In genomic region chr10:68073631-68074403, GRCh38 we compare ENCODE assay signal across 8 cellular contexts. TPM values are rescaled to one million over a fixed set of nuclear protein-coding genes. Genes with fewer than 3 reads are reported as not detected.
DNase-seq lines count a peak whose midpoint lies in the region; ATAC-seq, FAIRE-seq and TF ChIP-seq lines count a peak whose summit lies in the region.

No MANE protein-coding gene starts in this region.

- POLR2A ChIA-PET in A673 (lab: Charles Lee; ENCODE audit: low non-redundant PET), result no interaction called here

- H3K4me3 ChIP-seq in A673 (ENCODE audit: low read depth, low read length, poor library complexity, severe bottlenecking) (peak overlapping the region; percentile 100), iPS-15b (ENCODE audit: low read depth, low read length) (peak overlapping the region; percentile 92)

- no peak for ATAC-seq in activated naive CD4-positive, alpha-beta T cell treated with anti-CD3 and anti-CD28 coated beads, Interleukin-2, amount 50 U/mL, for 72 hours
- ATAC-seq in stimulated activated memory B cell treated with anti-CD40 and anti-IgM and Interleukin-4, amounts not matched to agents 10 μg/mL and 1 μg/mL and 100 μg/mL, for 72 hours, result no peak
- ATAC-seq in HG03460 (IDR thresholded peaks at IDR 0.05; ENCODE audit: unreplicated experiment), result no peak
- ATAC-seq in sciatic nerve, result no peak

- DNase-seq in A673 (ENCODE audit: low spot score) (peak; percentile 46), H54 (ENCODE audit: insufficient read length, low spot score) (no peak), sciatic nerve (ENCODE audit: low spot score) (no peak), iPS-NIHi11 (ENCODE audit: low spot score) (no peak)
- DNase-seq in activated naive CD4-positive, alpha-beta T cell treated with anti-CD3 and anti-CD28 coated beads, Interleukin-2, amount 50 U/mL, for 72 hours (ENCODE audit: low spot score in 2 of 2), result no peak

- peak overlapping the region; percentile 93 for H3K9ac ChIP-seq in iPS-15b (ENCODE audit: low read depth, low read length)

- H3K4me3 Mint-ChIP-seq in stimulated activated memory B cell treated with anti-CD40 and anti-IgM and Interleukin-4, amounts not matched to agents 10 μg/mL and 1 μg/mL and 100 μg/mL, for 72 hours, result peak overlapping the region; percentile 97

- H3K27ac ChIP-seq in A673 (ENCODE audit: low read depth, low read length, poor library complexity, severe bottlenecking), result peak overlapping the region; percentile 97

- TSS peak; percentile 47 for BruUV-seq in A673 (replicated peaks; lab: Mats Ljungman, UMichigan)

- peaks cover 26% of the 10 kb centered on the region for H3K4me1 Mint-ChIP-seq in stimulated activated memory B cell treated with anti-CD40 and anti-IgM and Interleukin-4, amounts not matched to agents 10 μg/mL and 1 μg/mL and 100 μg/mL, for 72 hours

- CTCF ChIA-PET in A673 (lab: Charles Lee), result no interaction called here

- peak overlapping the region; percentile 95 to 98 for H3K27ac Mint-ChIP-seq in activated naive CD4-positive, alpha-beta T cell treated with anti-CD3 and anti-CD28 coated beads, Interleukin-2, amount 50 U/mL, for 72 hours
- H3K27ac Mint-ChIP-seq in stimulated activated memory B cell treated with anti-CD40 and anti-IgM and Interleukin-4, amounts not matched to agents 10 μg/mL and 1 μg/mL and 100 μg/mL, for 72 hours, result peak overlapping the region; percentile 96

- no peak for TF ChIP-seq POLR2A in H54 (IDR thresholded peaks at IDR 0.05; ENCODE audit: low read depth, low read length)

- intact Hi-C loops in A673 (cut with micrococcal nuclease; ENCODE audit: unreplicated experiment), result loop anchor here (10.0 kb wide), 2 partner anchors 189 to 261 kb away; partner anchors contain the start of genes HNRNPH3, PBLD and SIRT1
- intact Hi-C loops in sciatic nerve (cut with DNase I), result no loop called here

- no peaks in the 10 kb centered on the region for H3K27me3 ChIP-seq in A673 (replicated peaks; ENCODE audit: insufficient read depth, low read depth, low read length, poor library complexity)
- no peaks in the 10 kb centered on the region for H3K27me3 ChIP-seq in iPS-15b (ENCODE audit: control insufficient read depth, insufficient read depth, low read length)

- H3K9me3 Mint-ChIP-seq in activated naive CD4-positive, alpha-beta T cell treated with anti-CD3 and anti-CD28 coated beads, Interleukin-2, amount 50 U/mL, for 72 hours, result no peaks in the 10 kb centered on the region
- H3K9me3 Mint-ChIP-seq in stimulated activated memory B cell treated with anti-CD40 and anti-IgM and Interleukin-4, amounts not matched to agents 10 μg/mL and 1 μg/mL and 100 μg/mL, for 72 hours, result no peaks in the 10 kb centered on the region

- H3K36me3 Mint-ChIP-seq in activated naive CD4-positive, alpha-beta T cell treated with anti-CD3 and anti-CD28 coated beads, Interleukin-2, amount 50 U/mL, for 72 hours, result peaks cover 20 to 33% of the 10 kb centered on the region in 2 donors
- peaks cover 7% of the 10 kb centered on the region for H3K36me3 Mint-ChIP-seq in stimulated activated memory B cell treated with anti-CD40 and anti-IgM and Interleukin-4, amounts not matched to agents 10 μg/mL and 1 μg/mL and 100 μg/mL, for 72 hours

- TF ChIP-seq CTCF in A673 (conservative IDR thresholded peaks at IDR 0.05; ENCODE audit: low read depth, low read length), result no peak

- no peaks in the 10 kb centered on the region for H3K27me3 Mint-ChIP-seq in stimulated activated memory B cell treated with anti-CD40 and anti-IgM and Interleukin-4, amounts not matched to agents 10 μg/mL and 1 μg/mL and 100 μg/mL, for 72 hours

- FAIRE-seq in H54 (lab: Jason Lieb, UNC), result peak; percentile 86

- peaks cover 3% of the 10 kb centered on the region for H3K36me3 ChIP-seq in A673 (ENCODE audit: insufficient read depth, low read length, poor library complexity, severe bottlenecking)
- no peaks in the 10 kb centered on the region for H3K36me3 ChIP-seq in iPS-15b (ENCODE audit: control insufficient read depth, insufficient read depth, low read length)

- H3K4me1 ChIP-seq in A673 (ENCODE audit: insufficient read depth, low read length, poor library complexity, severe bottlenecking) (peaks cover 23% of the 10 kb centered on the region), iPS-15b (ENCODE audit: control insufficient read depth, insufficient read depth, low read length) (peaks cover 8% of the 10 kb centered on the region)

- H3K9me3 ChIP-seq in A673 (ENCODE audit: low read depth, low read length, poor library complexity, severe bottlenecking), result no peaks in the 10 kb centered on the region
- no peaks in the 10 kb centered on the region for H3K9me3 ChIP-seq in iPS-15b (ENCODE audit: control insufficient read depth, insufficient read depth, low read length)

RNA-seq across cellular contexts. Expression of gene HERC4, which starts 1.3 kb away (rescaled TPM):
- total RNA-seq in A673 (2021) (48.5 and 52.2 TPM in 2 replicates), sciatic nerve (95.1 TPM)
- total RNA-seq in activated naive CD4-positive, alpha-beta T cell treated with anti-CD3 and anti-CD28 coated beads, Interleukin-2, amount 50 U/mL, for 72 hours, result 10 to 100 TPM; 55.8 to 79.4 TPM

RNA-seq across cellular contexts. Expression of gene MYPN, which starts 35.5 kb away (rescaled TPM):
- total RNA-seq in A673 (2021), result 0.87 and 1.7 TPM in 2 replicates
- not detected for total RNA-seq in activated naive CD4-positive, alpha-beta T cell treated with anti-CD3 and anti-CD28 coated beads, Interleukin-2, amount 50 U/mL, for 72 hours
- 0.13 TPM for total RNA-seq in sciatic nerve
